Comparison of ENCODE assay signal across 9 cellular contexts in genomic region chr15:68056097-68056865, GRCh38. TPM values are rescaled to one million over a fixed set of nuclear protein-coding genes. Genes with fewer than 3 reads are reported as not detected.
DNase-seq lines count a peak whose midpoint lies in the region; ATAC-seq and TF ChIP-seq lines count a peak whose summit lies in the region.
"Had no signal": no experiment of that assay in that cellular context is flagged by ENCODE, and none has a peak within 500 bp of the region (broad histone marks: within the 10 kb centered on the region; RNA-seq: fewer than 3 reads in every experiment).

No MANE protein-coding gene starts in this region.

- no peak overlapping the region for H2AFZ ChIP-seq in neural progenitor cell (replicated peaks)

- no peaks in the 10 kb centered on the region for H3K27me3 ChIP-seq in CD4-positive, CD25-positive, alpha-beta regulatory T cell (ENCODE audit: control insufficient read depth, insufficient read depth, low read length)
- no peaks in the 10 kb centered on the region for H3K27me3 ChIP-seq in dorsolateral prefrontal cortex
- H3K27me3 ChIP-seq in neural progenitor cell: no peaks in the 10 kb centered on the region

- H3K4me3 Mint-ChIP-seq in CD4-positive, CD25-positive, alpha-beta regulatory T cell: peak overlapping the region; percentile 92 to 99 (median 98)
- peak overlapping the region; percentile 100 for H3K4me3 Mint-ChIP-seq in neural progenitor cell

- peaks cover 21% of the 10 kb centered on the region for H3F3A ChIP-seq in neural progenitor cell (ENCODE audit: low read depth)

- H3K9me3 Mint-ChIP-seq in CD4-positive, CD25-positive, alpha-beta regulatory T cell: no peaks in the 10 kb centered on the region
- no peaks in the 10 kb centered on the region for H3K9me3 Mint-ChIP-seq in neural progenitor cell

- DNase-seq in CD4-positive, CD25-positive, alpha-beta regulatory T cell: no peak
- DNase-seq in NAMALWA (ENCODE audit: low spot score) (peak; percentile 13), dorsolateral prefrontal cortex (no peak), neural progenitor cell (ENCODE audit: low spot score) (peak; percentile 21), anterior cingulate cortex (lab: John Stamatoyannopoulos, UW) (no peak)

- H3K36me3 Mint-ChIP-seq in CD4-positive, CD25-positive, alpha-beta regulatory T cell: peaks cover 1% of the 10 kb centered on the region
- peaks cover 9% of the 10 kb centered on the region for H3K36me3 Mint-ChIP-seq in neural progenitor cell

- intact Hi-C loops in dorsolateral prefrontal cortex (cut with DNase I): loop anchor here in 1 of 2 donors (10.0 kb wide), 2 partner anchors 99 to 149 kb away; partner anchors contain the start of gene CALML4

- ATAC-seq in CD4-positive, CD25-positive, alpha-beta regulatory T cell (ENCODE audit: low read depth in 2 of 2): no peak
- ATAC-seq in HG03521 (IDR thresholded peaks at IDR 0.05; ENCODE audit: unreplicated experiment): no peak
- ATAC-seq in HG03196 (IDR thresholded peaks at IDR 0.05; ENCODE audit: unreplicated experiment): no peak
- no peak for ATAC-seq in GM21619 (IDR thresholded peaks at IDR 0.05; ENCODE audit: unreplicated experiment)

- peaks cover 6% of the 10 kb centered on the region for H3K27me3 Mint-ChIP-seq in CD4-positive, CD25-positive, alpha-beta regulatory T cell
- peaks cover 4% of the 10 kb centered on the region for H3K27me3 Mint-ChIP-seq in neural progenitor cell (ENCODE audit: insufficient read depth, low read depth)

- no peak overlapping the region for H3K9ac ChIP-seq in neural progenitor cell

- peaks cover 61% of the 10 kb centered on the region for H4K20me1 ChIP-seq in neural progenitor cell (ENCODE audit: low read depth)

- H3K4me1 ChIP-seq in CD4-positive, CD25-positive, alpha-beta regulatory T cell (ENCODE audit: control insufficient read depth, insufficient read depth, low read length, poor library complexity, severe bottlenecking): peaks cover 52% of the 10 kb centered on the region
- peaks cover 48% of the 10 kb centered on the region for H3K4me1 ChIP-seq in neural progenitor cell

- peak overlapping the region; percentile 95 for H3K4me3 ChIP-seq in CD4-positive, CD25-positive, alpha-beta regulatory T cell (ENCODE audit: low read depth, low read length)
- H3K4me3 ChIP-seq in dorsolateral prefrontal cortex: peak overlapping the region in 56 of 59 donors; percentile 75 to 99 (median 90)
- H3K4me3 ChIP-seq in neural progenitor cell: peak overlapping the region; percentile 98

- peak overlapping the region; percentile 90 for H3K27ac ChIP-seq in CD4-positive, CD25-positive, alpha-beta regulatory T cell (ENCODE audit: insufficient read depth, low read length, poor library complexity, severe bottlenecking)
- H3K27ac ChIP-seq in dorsolateral prefrontal cortex (peak overlapping the region in 3 of 59 donors; percentile 91 to 96 (median 92)), neural progenitor cell (no peak overlapping the region)
- H3K27ac ChIP-seq: RWPE1 had no signal

- peaks cover 30 to 60% (median 42%) of the 10 kb centered on the region in 4 donors for H3K4me1 Mint-ChIP-seq in CD4-positive, CD25-positive, alpha-beta regulatory T cell
- H3K4me1 Mint-ChIP-seq in neural progenitor cell: peaks cover 53% of the 10 kb centered on the region

- H3K27ac Mint-ChIP-seq in CD4-positive, CD25-positive, alpha-beta regulatory T cell: peak overlapping the region in 1 of 3 donors; percentile 84
- H3K27ac Mint-ChIP-seq in neural progenitor cell: peak overlapping the region; percentile 82

- H3K4me2 ChIP-seq in neural progenitor cell: peak overlapping the region; percentile 91

- H3K9me3 ChIP-seq in CD4-positive, CD25-positive, alpha-beta regulatory T cell (ENCODE audit: control insufficient read depth in 2 of 2, low read length in 2 of 2): no peaks in the 10 kb centered on the region
- no peaks in the 10 kb centered on the region for H3K9me3 ChIP-seq in neural progenitor cell (ENCODE audit: low read depth)

- TF ChIP-seq CTCF in dorsolateral prefrontal cortex (IDR thresholded peaks at IDR 0.05 in 54 of 56, conservative IDR thresholded peaks at IDR 0.05 in 2 of 56; ENCODE audit: low read depth in 1 of 56, partially characterized antibody in 56 of 56) (no peak), neural progenitor cell (IDR thresholded peaks at IDR 0.05) (no peak)

- peaks cover 70% of the 10 kb centered on the region for H3K79me2 ChIP-seq in neural progenitor cell (ENCODE audit: low read depth)

- peaks cover 3% of the 10 kb centered on the region for H3K36me3 ChIP-seq in CD4-positive, CD25-positive, alpha-beta regulatory T cell (ENCODE audit: control insufficient read depth, insufficient read depth, low read length)
- no peaks in the 10 kb centered on the region for H3K36me3 ChIP-seq in neural progenitor cell

RNA-seq across cellular contexts. Expression of gene PIAS1, which starts 2.2 kb away (rescaled TPM):
- total RNA-seq in CD4-positive, CD25-positive, alpha-beta regulatory T cell: 102 TPM
- 100 to 1,000 TPM; 120 to 156 (median 138) TPM for polyA plus RNA-seq in CD4-positive, CD25-positive, alpha-beta regulatory T cell
- total RNA-seq in dorsolateral prefrontal cortex (10 to 100 TPM; 40.9 to 75.2 (median 58.5) TPM), neural progenitor cell (ENCODE audit: low replicate concordance) (34.6 and 48.2 TPM in 2 replicates)

Comparison
In these comparisons a context has a peak if more than half of its experiments do, and no peak if none do; other contexts are left out.
1. DNase-seq: peak in NAMALWA (single experiment) and neural progenitor cell (single experiment); none in CD4-positive, CD25-positive, alpha-beta regulatory T cell (0 of 3), dorsolateral prefrontal cortex (0 of 10) and anterior cingulate cortex (0 of 58).
2. Peak in every context shown above with its lines, with median percentiles within 50 percentile points of each other: H3K4me3 ChIP-seq.